ENCODE assay signal across 34 cellular contexts in the genomic region with DNA sequence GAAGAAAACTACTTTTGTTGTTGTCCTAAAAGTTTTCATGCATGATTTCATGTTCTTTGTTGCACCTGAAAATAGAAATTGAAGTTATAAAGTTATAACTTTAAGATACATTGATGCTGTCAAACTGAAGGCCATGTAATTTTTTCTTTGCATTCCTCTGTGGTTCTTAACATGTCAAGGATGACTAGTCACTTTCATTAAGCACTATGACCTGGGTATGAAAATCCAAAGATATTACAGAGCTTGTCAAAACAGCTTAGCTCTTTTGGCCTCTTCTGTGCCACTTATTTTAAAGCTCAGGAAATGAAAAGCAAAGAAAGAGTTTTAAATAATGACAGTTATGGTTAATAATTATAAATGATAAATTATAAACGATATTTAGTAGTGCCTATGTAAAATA.
"Had no signal": no experiment of that assay in that cellular context is flagged by ENCODE, and none has a peak within 500 bp of the region (broad histone marks: within the 10 kb centered on the region; RNA-seq: fewer than 3 reads in every experiment).

No MANE protein-coding gene starts in this region.

- H3K9me3 ChIP-seq: adrenal gland, body of pancreas, breast epithelium had no signal

- H3K4me3 ChIP-seq: adrenal gland, body of pancreas, breast epithelium had no signal

- H3K9me3 Mint-ChIP-seq: activated CD4-positive, alpha-beta memory T cell treated with anti-CD3 and anti-CD28 coated beads for 36 hours; activated CD4-positive, alpha-beta T cell treated with anti-CD3 and anti-CD28 coated beads, Interleukin-2, amount 10 ng/mL, durations not matched to agents 24 days and 14 days; activated CD8-positive, alpha-beta T cell treated with anti-CD3 and anti-CD28 coated beads for 36 hours; activated naive CD4-positive, alpha-beta T cell treated with anti-CD3 and anti-CD28 coated beads, Interleukin-2, amount 10 ng/mL, durations not matched to agents 7 days and 5 days; activated naive CD8-positive, alpha-beta T cell treated with anti-CD3 and anti-CD28 coated beads for 36 hours; activated T-cell treated with anti-CD3 and anti-CD28 coated beads, Interleukin-2, amount 50 U/mL, for 24 hours; activated T-helper 2 cell treated with anti-CD3 and anti-CD28 coated beads, Interferon-gamma antibody, Interleukin-2, Interleukin-4, amounts not matched to agents 10 μg/mL and 5 μg/mL and 100 μg/mL, durations not matched to agents 14 hours and 24 hours and 36 hours; T-helper 1 cell treated with Interleukin-12 subunit alpha and Interleukin-12 subunit beta and Interleukin-4 antibody, amounts not matched to agents 30 μg/mL and 1 μg/mL, for 36 hours; T-helper 2 cell treated with Interferon-gamma antibody and Interleukin-4, amounts not matched to agents 5 μg/mL and 100 μg/mL, for 36 hours; WTC11 had no signal

- H3K27me3 Mint-ChIP-seq: activated CD4-positive, alpha-beta memory T cell treated with anti-CD3 and anti-CD28 coated beads for 36 hours; activated CD4-positive, alpha-beta T cell treated with anti-CD3 and anti-CD28 coated beads, Interleukin-2, amount 10 ng/mL, durations not matched to agents 24 days and 14 days; activated CD8-positive, alpha-beta memory T cell treated with anti-CD3 and anti-CD28 coated beads, Interleukin-2, amount 10 ng/mL, durations not matched to agents 7 days and 5 days; activated CD8-positive, alpha-beta T cell treated with anti-CD3 and anti-CD28 coated beads for 36 hours; activated naive CD4-positive, alpha-beta T cell treated with anti-CD3 and anti-CD28 coated beads, Interleukin-2, amount 10 ng/mL, durations not matched to agents 7 days and 5 days; activated naive CD8-positive, alpha-beta T cell treated with anti-CD3 and anti-CD28 coated beads for 36 hours; activated T-cell treated with anti-CD3 and anti-CD28 coated beads, Interleukin-2, amount 50 U/mL, for 24 hours had no signal

- ATAC-seq: activated CD4-positive, CD25-positive, alpha-beta regulatory T cell treated with anti-CD3 and anti-CD28 coated beads, Interleukin-2, amount 50 U/mL, for 24 hours; activated CD8-positive, alpha-beta memory T cell treated with anti-CD3 and anti-CD28 coated beads, Interleukin-2, amount 10 ng/mL, durations not matched to agents 7 days and 5 days; activated CD8-positive, alpha-beta T cell treated with anti-CD3 and anti-CD28 coated beads for 36 hours; activated naive CD4-positive, alpha-beta T cell treated with anti-CD3 and anti-CD28 coated beads, Interleukin-2, amount 50 U/mL, for 72 hours; body of pancreas; WTC11 had no signal

- H3K4me1 ChIP-seq: adrenal gland, body of pancreas, breast epithelium had no signal

- H3K27ac Mint-ChIP-seq: activated CD4-positive, alpha-beta memory T cell treated with anti-CD3 and anti-CD28 coated beads for 36 hours; activated CD4-positive, alpha-beta T cell treated with anti-CD3 and anti-CD28 coated beads, Interleukin-2, amount 10 ng/mL, durations not matched to agents 24 days and 14 days; activated CD8-positive, alpha-beta memory T cell treated with anti-CD3 and anti-CD28 coated beads, Interleukin-2, amount 10 ng/mL, durations not matched to agents 7 days and 5 days; activated CD8-positive, alpha-beta T cell treated with anti-CD3 and anti-CD28 coated beads for 36 hours; activated naive CD4-positive, alpha-beta T cell treated with anti-CD3 and anti-CD28 coated beads, Interleukin-2, amount 10 ng/mL, durations not matched to agents 7 days and 5 days; activated naive CD4-positive, alpha-beta T cell treated with anti-CD3 and anti-CD28 coated beads, Interleukin-2, amount 50 U/mL, for 72 hours; activated naive CD8-positive, alpha-beta T cell treated with anti-CD3 and anti-CD28 coated beads for 36 hours; activated T-cell treated with anti-CD3 and anti-CD28 coated beads, Interleukin-2, amount 50 U/mL, for 24 hours; activated T-helper 2 cell treated with anti-CD3 and anti-CD28 coated beads, Interferon-gamma antibody, Interleukin-2, Interleukin-4, amounts not matched to agents 10 μg/mL and 5 μg/mL and 100 μg/mL, durations not matched to agents 14 hours and 24 hours and 36 hours; T-helper 1 cell treated with Interleukin-12 subunit alpha and Interleukin-12 subunit beta and Interleukin-4 antibody, amounts not matched to agents 30 μg/mL and 1 μg/mL, for 36 hours; T-helper 2 cell treated with Interferon-gamma antibody and Interleukin-4, amounts not matched to agents 5 μg/mL and 100 μg/mL, for 36 hours; WTC11 had no signal

- H3K27ac ChIP-seq: adrenal gland, body of pancreas, brain microvascular endothelial cell, breast epithelium, WERI-Rb-1 had no signal

- H3K4me1 Mint-ChIP-seq: activated CD4-positive, alpha-beta T cell treated with anti-CD3 and anti-CD28 coated beads, Interleukin-2, amount 10 ng/mL, durations not matched to agents 24 days and 14 days; activated CD8-positive, alpha-beta memory T cell treated with anti-CD3 and anti-CD28 coated beads, Interleukin-2, amount 10 ng/mL, durations not matched to agents 7 days and 5 days; activated naive CD4-positive, alpha-beta T cell treated with anti-CD3 and anti-CD28 coated beads, Interleukin-2, amount 10 ng/mL, durations not matched to agents 7 days and 5 days; activated naive CD8-positive, alpha-beta T cell treated with anti-CD3 and anti-CD28 coated beads for 36 hours had no signal

- H3K27me3 ChIP-seq: adrenal gland, body of pancreas, brain microvascular endothelial cell, breast epithelium had no signal

- DNase-seq: activated CD4-positive, alpha-beta memory T cell treated with anti-CD3 and anti-CD28 coated beads for 36 hours; activated CD4-positive, alpha-beta T cell treated with anti-CD3 and anti-CD28 coated beads for 1 hour; activated CD4-positive, alpha-beta T cell treated with anti-CD3 and anti-CD28 coated beads for 4 hours; activated CD4-positive, alpha-beta T cell treated with anti-CD3 and anti-CD28 coated beads, Interleukin-2, amount 10 ng/mL, durations not matched to agents 24 days and 14 days; activated CD4-positive, alpha-beta T cell treated with anti-CD3 and anti-CD28 coated beads, Interleukin-2, amount 50 U/mL, for 1 hour; activated CD4-positive, alpha-beta T cell treated with anti-CD3 and anti-CD28 coated beads, Interleukin-2, amount 50 U/mL, for 4 hours; activated CD4-positive, CD25-positive, alpha-beta regulatory T cell; activated CD8-positive, alpha-beta memory T cell treated with anti-CD3 and anti-CD28 coated beads, Interleukin-2, amount 10 ng/mL, durations not matched to agents 7 days and 5 days; activated CD8-positive, alpha-beta memory T cell treated with anti-CD3 and anti-CD28 coated beads, Interleukin-2, amount 50 U/mL, for 48 hours; activated CD8-positive, alpha-beta T cell treated with anti-CD3 and anti-CD28 coated beads for 36 hours; activated effector memory CD4-positive, alpha-beta T cell treated with Interleukin-2 at 50 U/mL for 16 hours; activated gamma-delta T cell; activated naive CD4-positive, alpha-beta T cell treated with anti-CD3 and anti-CD28 coated beads, Interleukin-2, amount 10 ng/mL, durations not matched to agents 7 days and 5 days; activated naive CD4-positive, alpha-beta T cell treated with Interleukin-2 at 50 U/mL for 16 hours; activated naive CD8-positive, alpha-beta T cell treated with anti-CD3 and anti-CD28 coated beads for 36 hours; activated T-cell treated with anti-CD3 and anti-CD28 coated beads, Interleukin-2, amount 50 U/mL, for 24 hours; activated T-cell treated with anti-CD3 and anti-CD28 coated beads, Interleukin-2, amount 50 U/mL, for 48 hours; adrenal gland; amniotic stem cell; aorta; body of pancreas; brain microvascular endothelial cell; central memory CD4-positive, alpha-beta T cell; T-helper 1 cell; T-helper 2 cell; T-helper 9 cell; WERI-Rb-1 had no signal

- H3K36me3 ChIP-seq: adrenal gland, brain microvascular endothelial cell, breast epithelium, WERI-Rb-1 had no signal

- H3K4me3 Mint-ChIP-seq: activated CD4-positive, alpha-beta memory T cell treated with anti-CD3 and anti-CD28 coated beads for 36 hours; activated CD4-positive, alpha-beta T cell treated with anti-CD3 and anti-CD28 coated beads, Interleukin-2, amount 10 ng/mL, durations not matched to agents 24 days and 14 days; activated CD8-positive, alpha-beta memory T cell treated with anti-CD3 and anti-CD28 coated beads, Interleukin-2, amount 10 ng/mL, durations not matched to agents 7 days and 5 days; activated CD8-positive, alpha-beta T cell treated with anti-CD3 and anti-CD28 coated beads for 36 hours; activated naive CD4-positive, alpha-beta T cell treated with anti-CD3 and anti-CD28 coated beads, Interleukin-2, amount 10 ng/mL, durations not matched to agents 7 days and 5 days; activated naive CD8-positive, alpha-beta T cell treated with anti-CD3 and anti-CD28 coated beads for 36 hours; activated T-cell treated with anti-CD3 and anti-CD28 coated beads, Interleukin-2, amount 50 U/mL, for 24 hours; T-helper 1 cell treated with Interleukin-12 subunit alpha and Interleukin-12 subunit beta and Interleukin-4 antibody, amounts not matched to agents 30 μg/mL and 1 μg/mL, for 36 hours; T-helper 2 cell treated with Interferon-gamma antibody and Interleukin-4, amounts not matched to agents 5 μg/mL and 100 μg/mL, for 36 hours; WTC11 had no signal

- H3K36me3 Mint-ChIP-seq: activated CD4-positive, alpha-beta memory T cell treated with anti-CD3 and anti-CD28 coated beads for 36 hours; activated CD8-positive, alpha-beta memory T cell treated with anti-CD3 and anti-CD28 coated beads, Interleukin-2, amount 10 ng/mL, durations not matched to agents 7 days and 5 days; activated naive CD4-positive, alpha-beta T cell treated with anti-CD3 and anti-CD28 coated beads, Interleukin-2, amount 10 ng/mL, durations not matched to agents 7 days and 5 days; activated naive CD4-positive, alpha-beta T cell treated with anti-CD3 and anti-CD28 coated beads, Interleukin-2, amount 50 U/mL, for 72 hours; activated naive CD8-positive, alpha-beta T cell treated with anti-CD3 and anti-CD28 coated beads for 36 hours; WTC11 had no signal
